Comparison of ENCODE assay signal across 1 cellular context in genomic region chr1:90122679-90123340, GRCh38.
TF ChIP-seq lines count a peak whose summit lies in the region.

No MANE protein-coding gene starts in this region.

TF ChIP-seq in IMR-90, 13 proteins besides CTCF, POLR2A, EP300 and RAD21 (continued from another document):
- TF ChIP-seq ELK1 (IDR thresholded peaks at IDR 0.05; ENCODE audit: borderline replicate concordance, low read depth, low read length): no peak
- TF ChIP-seq SMC3 (IDR thresholded peaks at IDR 0.05; ENCODE audit: low read depth, low read length): no peak
- no peak for TF ChIP-seq FOS (IDR thresholded peaks at IDR 0.05; ENCODE audit: low read depth, low read length)
- no peak for TF ChIP-seq MAFK (IDR thresholded peaks at IDR 0.05; ENCODE audit: low read depth, low read length)
- TF ChIP-seq CHD1 (IDR thresholded peaks at IDR 0.05; ENCODE audit: low read depth, low read length): no peak
- no peak for TF ChIP-seq RFX5 (IDR thresholded peaks at IDR 0.05; ENCODE audit: low read depth, low read length)
